ENCODE assay signal across 19 cellular contexts in the genomic region with DNA sequence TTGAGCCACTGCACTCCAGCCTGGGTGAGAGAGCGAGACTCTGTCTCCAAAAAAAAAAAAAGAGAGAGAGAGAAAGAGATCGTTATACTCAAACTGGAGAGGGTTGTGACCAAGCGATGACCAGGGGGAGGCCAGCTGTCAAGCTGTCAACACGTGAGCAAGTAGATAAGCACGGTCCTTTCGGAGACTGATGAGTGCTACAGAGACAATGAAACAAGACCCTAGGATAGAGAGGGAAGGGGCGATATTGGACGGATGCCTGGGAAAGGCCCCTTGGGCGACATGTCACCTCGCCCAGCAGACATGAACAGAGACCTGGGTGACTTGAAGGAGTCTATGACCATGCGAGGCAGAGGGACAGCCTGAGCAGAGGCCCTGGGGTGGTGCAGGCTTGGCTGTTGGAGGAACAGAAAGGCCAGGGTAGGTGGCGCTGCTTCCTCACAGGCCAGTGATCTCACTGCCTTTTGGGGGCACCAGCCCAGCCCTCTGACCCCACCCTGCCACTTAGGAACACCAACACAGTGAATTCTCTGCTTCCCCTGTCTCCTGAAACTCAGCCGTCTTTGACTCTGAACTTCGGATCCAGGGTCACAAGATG.
"Had no signal": no experiment of that assay in that cellular context is flagged by ENCODE, and none has a peak within 500 bp of the region (broad histone marks: within the 10 kb centered on the region; RNA-seq: fewer than 3 reads in every experiment).

No MANE protein-coding gene starts in this region.

- H3K36me3 ChIP-seq: ascending aorta, prostate gland, right atrium auricular region, transverse colon, uterus had no signal

- H3K4me3 Mint-ChIP-seq: activated naive CD4-positive, alpha-beta T cell treated with anti-CD3 and anti-CD28 coated beads, Interleukin-2, amount 10 ng/mL, durations not matched to agents 7 days and 5 days; activated T-cell treated with anti-CD3 and anti-CD28 coated beads, Interleukin-2, amount 50 U/mL, for 4 hours; immature natural killer cell; memory B cell; neural crest cell had no signal

- DNase-seq: activated CD4-positive, alpha-beta T cell treated with anti-CD3 and anti-CD28 coated beads, Interleukin-2, amount 50 U/mL, for 1 hour; activated CD4-positive, CD25-positive, alpha-beta regulatory T cell treated with anti-CD3 and anti-CD28 coated beads, Interleukin-2, amount 50 U/mL, for 72 hours; activated CD8-positive, alpha-beta memory T cell treated with anti-CD3 and anti-CD28 coated beads, Interleukin-2, amount 50 U/mL, for 4 hours; activated effector memory CD4-positive, alpha-beta T cell treated with Interleukin-2 at 50 U/mL for 16 hours; activated naive CD4-positive, alpha-beta T cell treated with anti-CD3 and anti-CD28 coated beads, Interleukin-2, amount 10 ng/mL, durations not matched to agents 7 days and 5 days; activated T-cell treated with anti-CD3 and anti-CD28 coated beads, Interleukin-2, amount 50 U/mL, for 4 hours; immature natural killer cell; stimulated activated naive CD8-positive, alpha-beta T cell treated with anti-CD3 and anti-CD28 coated beads, Interleukin-15, Interleukin-2, amounts not matched to agents 100 U/mL and 50 U/mL, for 24 hours; substantia nigra; T1000; transverse colon; uterus had no signal

- H3K4me1 ChIP-seq: ascending aorta, prostate gland, right atrium auricular region, transverse colon, uterus had no signal

- H3K27me3 ChIP-seq: ascending aorta, right atrium auricular region had no signal

- ATAC-seq: esophagus mucosa; stimulated activated naive CD8-positive, alpha-beta T cell treated with anti-CD3 and anti-CD28 coated beads, Interleukin-15, Interleukin-2, amounts not matched to agents 100 U/mL and 50 U/mL, for 24 hours had no signal

- H3K4me3 ChIP-seq: ascending aorta, coronary artery, prostate gland, right atrium auricular region, transverse colon, uterus had no signal

- H3K27ac Mint-ChIP-seq: activated naive CD4-positive, alpha-beta T cell treated with anti-CD3 and anti-CD28 coated beads, Interleukin-2, amount 10 ng/mL, durations not matched to agents 7 days and 5 days; immature natural killer cell; memory B cell had no signal

- H3K27ac ChIP-seq: ascending aorta, coronary artery, prostate gland, right atrium auricular region, transverse colon, uterus had no signal

- H3K9me3 ChIP-seq: ascending aorta, prostate gland, right atrium auricular region, transverse colon, uterus had no signal
